In genomic region chr7:131328387-131329175, GRCh38 we compare ENCODE assay signal across 8 cellular contexts. TPM values are rescaled to one million over a fixed set of nuclear protein-coding genes. Genes with fewer than 3 reads are reported as not detected.
DNase-seq lines count a peak whose midpoint lies in the region; TF ChIP-seq lines count a peak whose summit lies in the region.

No MANE protein-coding gene starts in this region.

- TF ChIP-seq CTCF in colonic mucosa (IDR thresholded peaks at IDR 0.05), result no peak
- no peak for TF ChIP-seq CTCF in type B pancreatic cell (conservative IDR thresholded peaks at IDR 0.05)

- no peaks in the 10 kb centered on the region for H3K27me3 ChIP-seq in NT2/D1 (ENCODE audit: insufficient read depth, insufficient read length)
- H3K27me3 ChIP-seq in colonic mucosa, result no peaks in the 10 kb centered on the region

- intact Hi-C loops in colonic mucosa (cut with DNase I), result loop anchor here (10.0 kb wide), 1 partner anchor 224 kb away; no protein-coding TSS in a partner anchor

- no peaks in the 10 kb centered on the region for H3K9me3 Mint-ChIP-seq in type B pancreatic cell

- no peaks in the 10 kb centered on the region for H3K9me3 ChIP-seq in NT2/D1 (ENCODE audit: insufficient read depth, low read length)
- H3K9me3 ChIP-seq in colonic mucosa, result no peaks in the 10 kb centered on the region

- H3K27ac Mint-ChIP-seq in type B pancreatic cell, result peak overlapping the region; percentile 95

- H3K36me3 ChIP-seq in NT2/D1 (ENCODE audit: insufficient read depth, insufficient read length, low read length) (peaks cover 10% of the 10 kb centered on the region), colonic mucosa (no peaks in the 10 kb centered on the region)

- no peaks in the 10 kb centered on the region for H3K27me3 Mint-ChIP-seq in type B pancreatic cell

- H3K4me1 ChIP-seq in NT2/D1 (ENCODE audit: insufficient read depth, insufficient read length), result no peaks in the 10 kb centered on the region
- peaks cover 11% of the 10 kb centered on the region for H3K4me1 ChIP-seq in colonic mucosa

- peak overlapping the region; percentile 91 for H3K4me3 ChIP-seq in NT2/D1 (ENCODE audit: insufficient read length, low read depth)
- peak overlapping the region; percentile 76 for H3K4me3 ChIP-seq in colonic mucosa

- DNase-seq in NCI-H748 (lab: John Stamatoyannopoulos, UW; ENCODE audit: unreplicated experiment) (peak; percentile 47), NCI-H748 treated with DMSO at 0.1 percent for 48 hours (lab: John Stamatoyannopoulos, UW) (no peak), NT2/D1 (ENCODE audit: low read depth, low spot score) (no peak), colonic mucosa (no peak), lung microvascular endothelial cell (ENCODE audit: low read depth in 2 of 2) (peak; percentile 26 to 31), type B pancreatic cell (ENCODE audit: extremely low spot score, unreplicated experiment) (no peak)
- DNase-seq in activated CD8-positive, alpha-beta memory T cell treated with anti-CD3 and anti-CD28 coated beads for 24 hours, result no peak
- DNase-seq in stimulated activated CD8-positive, alpha-beta memory T cell treated with anti-CD3 and anti-CD28 coated beads, Interleukin-4, amount 100 ng/mL, for 48 hours, result no peak

- peak overlapping the region; percentile 92 for H3K27ac ChIP-seq in colonic mucosa

- H3K4me3 Mint-ChIP-seq in type B pancreatic cell, result peak overlapping the region; percentile 96

- H3K9ac ChIP-seq in NT2/D1 (ENCODE audit: insufficient read length, low read depth), result peak overlapping the region; percentile 93
- peak overlapping the region; percentile 73 to 99 for H3K9ac ChIP-seq in colonic mucosa (ENCODE audit: low read depth in 2 of 2, low read length in 2 of 2)

- H3K36me3 Mint-ChIP-seq in type B pancreatic cell, result peaks cover 4% of the 10 kb centered on the region

- H3K4me1 Mint-ChIP-seq in type B pancreatic cell (ENCODE audit: unreplicated experiment), result peaks cover 26% of the 10 kb centered on the region

RNA-seq across cellular contexts. Expression of gene MKLN1, which starts 0.9 kb away (rescaled TPM):
- total RNA-seq in colonic mucosa (10 to 100 TPM; 35.1 to 48.7 TPM), lung microvascular endothelial cell (10.9 and 20.4 TPM in 2 replicates), type B pancreatic cell (ENCODE audit: low replicate concordance) (39.1 and 47.7 TPM in 2 replicates)

Comparison
In these comparisons a context has a peak if more than half of its experiments do, and no peak if none do; other contexts are left out.
1. DNase-seq: peak in NCI-H748 (single experiment) and lung microvascular endothelial cell (2 of 2); none in NCI-H748 treated with DMSO at 0.1 percent for 48 hours (single experiment), NT2/D1 (single experiment), colonic mucosa (single experiment), type B pancreatic cell (single experiment), activated CD8-positive, alpha-beta memory T cell treated with anti-CD3 and anti-CD28 coated beads for 24 hours (single experiment) and stimulated activated CD8-positive, alpha-beta memory T cell treated with anti-CD3 and anti-CD28 coated beads, Interleukin-4, amount 100 ng/mL, for 48 hours (single experiment).